In genomic region chr13:24891476-24892108, GRCh38 we compare ENCODE assay signal across 18 cellular contexts.
"Had no signal": no experiment of that assay in that cellular context is flagged by ENCODE, and none has a peak within 500 bp of the region (broad histone marks: within the 10 kb centered on the region; RNA-seq: fewer than 3 reads in every experiment).

No MANE protein-coding gene starts in this region.

- H3K27me3 Mint-ChIP-seq: stimulated activated naive CD8-positive, alpha-beta T cell treated with anti-CD3 and anti-CD28 coated beads, Interleukin-15, Interleukin-2, amounts not matched to agents 100 ng/mL and 50 ng/mL, for 24 hours had no signal

- H3K9me3 ChIP-seq: heart right ventricle, testis, tibial nerve, upper lobe of right lung, vagina had no signal

- H3K27me3 ChIP-seq: heart right ventricle, testis, tibial nerve, upper lobe of right lung, vagina had no signal

- DNase-seq: effector CD4-positive, alpha-beta T cell; endodermal cell; heart right ventricle; hypothalamus; islet precursor cell; mammary epithelial cell; posterior cingulate gyrus; right cardiac atrium; stimulated activated CD4-positive, alpha-beta T cell treated with anti-CD3 and anti-CD28 coated beads, Interleukin-2, amount 100 ng/mL, for 48 hours; testis; upper lobe of right lung had no signal

- H3K4me3 Mint-ChIP-seq: endodermal cell; nephron; stimulated activated naive CD8-positive, alpha-beta T cell treated with anti-CD3 and anti-CD28 coated beads, Interleukin-15, Interleukin-2, amounts not matched to agents 100 ng/mL and 50 ng/mL, for 24 hours had no signal

- H3K27ac ChIP-seq: coronary artery, heart right ventricle, testis, tibial nerve, upper lobe of right lung, vagina had no signal

- H3K9me3 Mint-ChIP-seq: endodermal cell; nephron; stimulated activated naive CD8-positive, alpha-beta T cell treated with anti-CD3 and anti-CD28 coated beads, Interleukin-15, Interleukin-2, amounts not matched to agents 100 ng/mL and 50 ng/mL, for 24 hours had no signal

- H3K27ac Mint-ChIP-seq: nephron; stimulated activated naive CD8-positive, alpha-beta T cell treated with anti-CD3 and anti-CD28 coated beads, Interleukin-15, Interleukin-2, amounts not matched to agents 100 ng/mL and 50 ng/mL, for 24 hours had no signal

- H3K4me1 ChIP-seq: heart right ventricle, testis, tibial nerve, upper lobe of right lung, vagina had no signal

- ATAC-seq: heart right ventricle, left lobe of liver, upper lobe of right lung had no signal

- H3K4me3 ChIP-seq: coronary artery, heart right ventricle, smooth muscle cell, testis, tibial nerve, upper lobe of right lung, vagina had no signal

- H3K36me3 ChIP-seq: upper lobe of right lung, vagina had no signal

- H3K4me1 Mint-ChIP-seq: endodermal cell had no signal
